In the genomic region with DNA sequence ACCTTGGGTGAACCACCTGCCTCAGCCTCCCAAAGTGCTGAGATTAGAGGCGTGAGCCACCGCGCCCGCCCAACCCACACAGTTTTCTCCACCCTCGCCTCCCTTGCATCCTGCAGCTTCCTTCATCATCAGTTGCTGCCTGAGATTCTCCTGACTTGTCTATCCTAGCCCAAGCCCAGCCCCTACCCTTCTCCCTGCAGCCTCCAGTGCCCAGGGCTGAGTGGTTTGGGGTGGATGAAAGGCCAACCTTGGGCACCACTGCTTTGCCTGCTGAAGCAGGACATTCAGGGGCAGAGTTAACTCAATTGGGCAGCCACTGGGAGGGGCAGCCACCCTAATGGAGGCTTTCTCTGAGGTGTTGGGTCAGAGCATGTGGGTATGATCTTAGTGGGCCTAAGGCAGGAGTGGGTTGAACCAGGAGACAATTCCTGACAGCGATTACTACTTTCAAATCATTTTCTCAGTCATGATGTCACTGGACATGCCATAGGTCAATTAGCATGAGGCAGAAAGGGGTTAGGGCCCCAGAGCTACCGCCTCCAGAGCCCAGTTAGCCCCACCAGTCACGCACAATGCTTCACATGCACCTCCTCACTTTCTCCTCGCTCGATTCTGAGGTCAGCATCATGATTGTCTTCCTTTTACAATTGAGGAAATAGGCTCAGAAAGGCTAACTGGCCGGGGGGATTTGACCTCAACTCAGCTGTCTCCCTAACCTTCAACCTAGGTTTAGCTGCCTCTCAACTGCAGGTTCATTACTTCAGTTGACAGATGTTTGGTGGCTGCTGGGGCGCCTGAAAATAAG, we compare ENCODE assay signal across 8 cellular contexts. TPM values are rescaled to one million over a fixed set of nuclear protein-coding genes. Genes with fewer than 3 reads are reported as not detected.
DNase-seq lines count a peak whose midpoint lies in the region; ATAC-seq, FAIRE-seq and TF ChIP-seq lines count a peak whose summit lies in the region.

No MANE protein-coding gene starts in this region.

- no peaks in the 10 kb centered on the region for H3K27me3 Mint-ChIP-seq in activated CD4-positive, alpha-beta T cell treated with anti-CD3 and anti-CD28 coated beads for 36 hours
- H3K27me3 Mint-ChIP-seq in chondrocyte (ENCODE audit: low read depth), result no peaks in the 10 kb centered on the region
- H3K27me3 Mint-ChIP-seq in naive thymus-derived CD8-positive, alpha-beta T cell, result no peaks in the 10 kb centered on the region

- TF ChIP-seq CTCF in chondrocyte (IDR thresholded peaks at IDR 0.05) (no peak), D721Med (IDR thresholded peaks at IDR 0.05; ENCODE audit: insufficient read depth, missing control alignments) (no peak)

- peak overlapping the region; percentile 86 for H3K4me3 Mint-ChIP-seq in activated CD4-positive, alpha-beta T cell treated with anti-CD3 and anti-CD28 coated beads for 36 hours
- peak overlapping the region; percentile 87 for H3K4me3 Mint-ChIP-seq in chondrocyte (ENCODE audit: unreplicated experiment)
- H3K4me3 Mint-ChIP-seq in naive thymus-derived CD8-positive, alpha-beta T cell, result peak overlapping the region; percentile 86 to 96 (median 93)

- POLR2A ChIA-PET in activated CD4-positive, alpha-beta T cell treated with anti-CD3 and anti-CD28 coated beads for 36 hours (lab: Charles Lee), result no interaction called here
- POLR2A ChIA-PET in naive thymus-derived CD8-positive, alpha-beta T cell (lab: Charles Lee), result interaction anchor here (1.0 to 13.8 kb wide), 5 partner anchors 14 to 1422 kb away, joined by 3 to 176 read pairs (median 69); a partner anchor contains a TSS

- H3K4me1 Mint-ChIP-seq in activated CD4-positive, alpha-beta T cell treated with anti-CD3 and anti-CD28 coated beads for 36 hours, result peaks cover 37% of the 10 kb centered on the region
- H3K4me1 Mint-ChIP-seq in chondrocyte (ENCODE audit: low read depth), result peaks cover 41% of the 10 kb centered on the region
- H3K4me1 Mint-ChIP-seq in naive thymus-derived CD8-positive, alpha-beta T cell, result peaks cover 13 to 48% (median 40%) of the 10 kb centered on the region in 4 donors

- peak; percentile 42 for DNase-seq in activated CD4-positive, alpha-beta T cell treated with anti-CD3 and anti-CD28 coated beads for 36 hours
- no peak for DNase-seq in activated CD4-positive, alpha-beta T cell treated with anti-CD3 and anti-CD28 coated beads for 4 hours
- DNase-seq in NAMALWA (ENCODE audit: low spot score) (peak; percentile 80), chondrocyte (ENCODE audit: low spot score) (no peak), D721Med (ENCODE audit: insufficient read length, low spot score) (no peak)
- no peak for DNase-seq in naive thymus-derived CD8-positive, alpha-beta T cell
- DNase-seq in stimulated activated CD4-positive, alpha-beta T cell treated with anti-CD3 and anti-CD28 coated beads, Interleukin-12 subunit alpha, Interleukin-12 subunit beta, amount 100 ng/mL, for 4 hours, result no peak

- no peak for FAIRE-seq in D721Med (lab: Jason Lieb, UNC)

- no peaks in the 10 kb centered on the region for H3K9me3 Mint-ChIP-seq in activated CD4-positive, alpha-beta T cell treated with anti-CD3 and anti-CD28 coated beads for 36 hours (ENCODE audit: low read depth)
- H3K9me3 Mint-ChIP-seq in chondrocyte (ENCODE audit: low read depth), result no peaks in the 10 kb centered on the region
- H3K9me3 Mint-ChIP-seq in naive thymus-derived CD8-positive, alpha-beta T cell, result no peaks in the 10 kb centered on the region

- intact Hi-C loops in activated CD4-positive, alpha-beta T cell treated with anti-CD3 and anti-CD28 coated beads for 36 hours (cut with DNase I, micrococcal nuclease), result loop anchor here (2.0 to 10.0 kb wide), 10 partner anchors 13 to 1635 kb away; a partner anchor contains a TSS

- peaks cover 45% of the 10 kb centered on the region for H3K36me3 Mint-ChIP-seq in activated CD4-positive, alpha-beta T cell treated with anti-CD3 and anti-CD28 coated beads for 36 hours (ENCODE audit: low read depth)
- peaks cover 12% of the 10 kb centered on the region for H3K36me3 Mint-ChIP-seq in chondrocyte (ENCODE audit: low read depth)
- H3K36me3 Mint-ChIP-seq in naive thymus-derived CD8-positive, alpha-beta T cell, result peaks cover 0 to 15% (median 0%) of the 10 kb centered on the region in 3 donors

- ATAC-seq in activated CD4-positive, alpha-beta T cell treated with anti-CD3 and anti-CD28 coated beads for 36 hours, result no peak
- ATAC-seq in naive thymus-derived CD8-positive, alpha-beta T cell, result no peak
- no peak for ATAC-seq in HG02623 (IDR thresholded peaks at IDR 0.05; ENCODE audit: unreplicated experiment)

- CTCF ChIA-PET in activated CD4-positive, alpha-beta T cell treated with anti-CD3 and anti-CD28 coated beads for 36 hours (lab: Charles Lee), result interaction anchor here (0.5 to 1.2 kb wide), 2 partner anchors 14 to 267 kb away, joined by 3 to 4 read pairs; a partner anchor contains a TSS

- peak overlapping the region; percentile 99 for H3K27ac Mint-ChIP-seq in activated CD4-positive, alpha-beta T cell treated with anti-CD3 and anti-CD28 coated beads for 36 hours
- H3K27ac Mint-ChIP-seq in chondrocyte (ENCODE audit: unreplicated experiment), result peak overlapping the region; percentile 95
- H3K27ac Mint-ChIP-seq in naive thymus-derived CD8-positive, alpha-beta T cell, result peak overlapping the region; percentile 96 to 100 (median 99)

RNA-seq across cellular contexts. Expression of a gene that starts 1.0 kb away (rescaled TPM):
- 10 to 100 TPM; 19.9 to 21.3 TPM for total RNA-seq in activated CD4-positive, alpha-beta T cell treated with anti-CD3 and anti-CD28 coated beads for 36 hours
- 42.1 to 54.3 TPM (median 43.0 TPM) in 3 replicates for total RNA-seq in chondrocyte
- 10 to 100 TPM; 24.1 to 28.9 TPM for total RNA-seq in naive thymus-derived CD8-positive, alpha-beta T cell
- polyA plus RNA-seq in naive thymus-derived CD8-positive, alpha-beta T cell, result 10 to 100 TPM; 84.9 to 91.8 (median 85.5) TPM

RNA-seq across cellular contexts. Expression of a gene that starts 5.5 kb away (rescaled TPM):
- total RNA-seq in activated CD4-positive, alpha-beta T cell treated with anti-CD3 and anti-CD28 coated beads for 36 hours, result 10 to 100 TPM; 80.0 to 80.3 TPM
- total RNA-seq in chondrocyte, result 165 to 209 TPM (median 168 TPM) in 3 replicates
- total RNA-seq in naive thymus-derived CD8-positive, alpha-beta T cell, result 10 to 100 TPM; 59.7 to 62.1 TPM
- 10 to 100 TPM; 11.2 to 28.1 (median 16.9) TPM for polyA plus RNA-seq in naive thymus-derived CD8-positive, alpha-beta T cell

RNA-seq across cellular contexts. Expression of a gene that starts 6.9 kb away (rescaled TPM):
- total RNA-seq in activated CD4-positive, alpha-beta T cell treated with anti-CD3 and anti-CD28 coated beads for 36 hours, result 100 to 1,000 TPM; 261 to 267 TPM
- total RNA-seq in chondrocyte, result 280 to 358 TPM (median 322 TPM) in 3 replicates
- 10 to 100 TPM; 39.1 to 45.5 TPM for total RNA-seq in naive thymus-derived CD8-positive, alpha-beta T cell
- polyA plus RNA-seq in naive thymus-derived CD8-positive, alpha-beta T cell, result 10 to 100 TPM; 22.4 to 50.6 (median 45.4) TPM

RNA-seq across cellular contexts. Expression of a gene that starts 9.5 kb away (rescaled TPM):
- total RNA-seq in activated CD4-positive, alpha-beta T cell treated with anti-CD3 and anti-CD28 coated beads for 36 hours, result 10 to 100 TPM; 21.9 to 23.1 TPM
- total RNA-seq in chondrocyte, result 27.0 to 31.6 TPM (median 28.9 TPM) in 3 replicates
- 10 to 100 TPM; 54.9 to 56.2 TPM for total RNA-seq in naive thymus-derived CD8-positive, alpha-beta T cell
- polyA plus RNA-seq in naive thymus-derived CD8-positive, alpha-beta T cell, result 10 to 100 TPM; 21.5 to 33.2 (median 30.9) TPM

RNA-seq across cellular contexts. Expression of a gene that starts 11.5 kb away (rescaled TPM):
- total RNA-seq in activated CD4-positive, alpha-beta T cell treated with anti-CD3 and anti-CD28 coated beads for 36 hours, result 10 to 100 TPM in 1 of 2 experiments, 1 to 10 TPM in 1; 9.0 to 10.9 TPM
- 35.5 to 51.4 TPM (median 47.2 TPM) in 3 replicates for total RNA-seq in chondrocyte
- total RNA-seq in naive thymus-derived CD8-positive, alpha-beta T cell, result 1 to 10 TPM; 8.1 to 8.8 TPM
- polyA plus RNA-seq in naive thymus-derived CD8-positive, alpha-beta T cell, result under 1 TPM; 0.20 to 0.51 (median 0.35) TPM

Comparison
In these comparisons a context has a peak if more than half of its experiments do, and no peak if none do; other contexts are left out.
1. DNase-seq: peak in activated CD4-positive, alpha-beta T cell treated with anti-CD3 and anti-CD28 coated beads for 36 hours (single experiment) and NAMALWA (single experiment); none in activated CD4-positive, alpha-beta T cell treated with anti-CD3 and anti-CD28 coated beads for 4 hours (0 of 2), chondrocyte (single experiment), naive thymus-derived CD8-positive, alpha-beta T cell (0 of 10), stimulated activated CD4-positive, alpha-beta T cell treated with anti-CD3 and anti-CD28 coated beads, Interleukin-12 subunit alpha, Interleukin-12 subunit beta, amount 100 ng/mL, for 4 hours (single experiment) and D721Med (single experiment).
2. Peak in every context shown above with its lines, with median percentiles within 50 percentile points of each other: H3K27ac Mint-ChIP-seq and H3K4me3 Mint-ChIP-seq.